In the genomic region with DNA sequence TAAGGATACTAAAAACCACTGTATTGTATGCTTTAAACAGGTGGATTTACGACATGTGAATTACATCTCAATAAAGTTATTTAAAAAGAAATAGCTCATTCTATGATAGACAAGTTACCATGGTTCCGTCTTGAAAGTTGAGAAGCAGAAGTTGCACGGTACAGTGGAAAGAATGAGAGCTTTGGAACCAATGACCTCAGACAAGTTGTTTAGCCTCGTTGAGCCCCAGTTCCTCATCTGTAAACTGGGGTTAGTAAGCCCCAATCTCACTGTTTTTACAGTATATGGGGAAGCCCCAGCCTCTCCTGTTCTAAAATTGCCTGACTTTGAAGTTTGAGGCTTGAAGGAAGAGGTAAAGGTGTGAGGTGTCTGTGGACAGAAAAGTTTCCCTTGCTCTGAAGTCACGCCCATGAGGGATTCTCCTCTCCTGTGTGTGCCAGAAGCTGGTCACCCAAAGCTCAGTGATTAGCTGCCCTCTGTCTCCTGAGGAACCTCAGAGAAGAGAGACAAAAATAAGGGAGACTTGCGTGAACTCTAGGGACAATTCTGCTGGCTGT, we compare ENCODE assay signal across 10 cellular contexts. TPM values are rescaled to one million over a fixed set of nuclear protein-coding genes. Genes with fewer than 3 reads are reported as not detected.
A peak's percentile ranks its signal among the peaks of the same experiment; 100 is the strongest.
DNase-seq lines count a peak whose midpoint lies in the region; ATAC-seq, FAIRE-seq and TF ChIP-seq lines count a peak whose summit lies in the region.
"Had no signal": no experiment of that assay in that cellular context is flagged by ENCODE, and none has a peak within 500 bp of the region (broad histone marks: within the 10 kb centered on the region; RNA-seq: fewer than 3 reads in every experiment).

No MANE protein-coding gene starts in this region.

- H3K18ac ChIP-seq in neuronal stem cell (ENCODE audit: low read length) = peak overlapping the region; percentile 4

- peak; percentile 66 for DNase-seq in activated effector memory CD4-positive, alpha-beta T cell treated with anti-CD3 and anti-CD28 coated beads, Interleukin-2, amount 50 U/mL, for 16 hours
- no peak for DNase-seq in activated effector memory CD4-positive, alpha-beta T cell treated with Interleukin-2 at 50 U/mL for 16 hours
- DNase-seq in activated B cell treated with CpG ODN at 0.5 μM for 24 hours (no peak), neuronal stem cell (ENCODE audit: low spot score) (no peak), HTR-8/SVneo (ENCODE audit: insufficient read length, low spot score) (no peak), HT-29 (ENCODE audit: low spot score) (no peak), foreskin fibroblast (no peak)
- DNase-seq: heart left ventricle had no signal

- H3K27ac Mint-ChIP-seq in activated B cell treated with CpG ODN at 0.5 μM for 24 hours = peak overlapping the region; percentile 97

- no peaks in the 10 kb centered on the region for H3K9me3 Mint-ChIP-seq in activated B cell treated with CpG ODN at 0.5 μM for 24 hours

- intact Hi-C loops in activated B cell treated with CpG ODN at 0.5 μM for 24 hours (cut with micrococcal nuclease) = loop anchor here (1.0 to 10.0 kb wide), 12 partner anchors 8 to 601 kb away; a partner anchor contains a TSS

- no peak overlapping the region for H2BK120ac ChIP-seq in neuronal stem cell (ENCODE audit: low read depth, low read length)

- H4K8ac ChIP-seq in neuronal stem cell (ENCODE audit: low read depth, low read length) = no peak overlapping the region

- peaks cover 83% of the 10 kb centered on the region for H3K4me1 Mint-ChIP-seq in activated B cell treated with CpG ODN at 0.5 μM for 24 hours

- POLR2A ChIA-PET in activated B cell treated with CpG ODN at 0.5 μM for 24 hours (lab: Charles Lee) = interaction anchor here (0.7 to 5.5 kb wide), 12 partner anchors 8 to 597 kb away, joined by 3 to 50 read pairs (median 12); a partner anchor contains a TSS

- H2BK5ac ChIP-seq in neuronal stem cell (ENCODE audit: low read length) = no peak overlapping the region

- H3K14ac ChIP-seq in neuronal stem cell (ENCODE audit: low read length) = no peak overlapping the region

- ATAC-seq in HG03108 (IDR thresholded peaks at IDR 0.05; ENCODE audit: unreplicated experiment) (peak; percentile 83), activated B cell treated with CpG ODN at 0.5 μM for 24 hours (ENCODE audit: low read depth) (peak; percentile 82)

- H3K4me3 Mint-ChIP-seq in activated B cell treated with CpG ODN at 0.5 μM for 24 hours = peak overlapping the region; percentile 77

- H3K27ac ChIP-seq in neuronal stem cell (replicated peaks; ENCODE audit: low read length) = no peak overlapping the region
- H3K27ac ChIP-seq: heart left ventricle, SJSA1 had no signal

- no peaks in the 10 kb centered on the region for H3K79me1 ChIP-seq in neuronal stem cell (ENCODE audit: low read depth, low read length)

- H3K27me3 Mint-ChIP-seq in activated B cell treated with CpG ODN at 0.5 μM for 24 hours = no peaks in the 10 kb centered on the region

- H3K4ac ChIP-seq in neuronal stem cell (ENCODE audit: low read length) = no peak overlapping the region

- peaks cover 0 to 3% (median 0%) of the 10 kb centered on the region in 3 experiments for H3K27me3 ChIP-seq in neuronal stem cell (ENCODE audit: control insufficient read depth in 3 of 3, insufficient read depth in 3 of 3, low read depth in 1 of 3, low read length in 3 of 3)
- H3K27me3 ChIP-seq: heart left ventricle, SJSA1 had no signal

- H3K23ac ChIP-seq in neuronal stem cell (ENCODE audit: low read depth, low read length, poor library complexity) = no peak overlapping the region

- CTCF ChIA-PET in activated B cell treated with CpG ODN at 0.5 μM for 24 hours (lab: Charles Lee) = interaction anchor here (0.9 to 12.3 kb wide), 13 partner anchors 9 to 551 kb away, joined by 3 to 346 read pairs (median 4); a partner anchor contains a TSS

- no peak for FAIRE-seq in HTR-8/SVneo (lab: Jason Lieb, UNC)

- no CpG with 5 or more reads among the region's 6 CpGs for WGBS in neuronal stem cell (ENCODE audit: extremely low coverage in 2 of 2, insufficient read length in 2 of 2, insufficient replicate concordance in 1 of 2), 2 donors

- peak overlapping the region; percentile 13 for H2BK15ac ChIP-seq in neuronal stem cell (ENCODE audit: low read length)

- no peak overlapping the region for H4K91ac ChIP-seq in neuronal stem cell (ENCODE audit: low read depth, low read length, poor library complexity)

- H3K4me2 ChIP-seq in neuronal stem cell (ENCODE audit: insufficient read depth, low read length, poor library complexity, severe bottlenecking) = no peak overlapping the region

- TF ChIP-seq CTCF in activated B cell treated with CpG ODN at 0.5 μM for 24 hours (IDR thresholded peaks at IDR 0.05) (no peak), foreskin fibroblast (IDR thresholded peaks at IDR 0.05; ENCODE audit: low read depth, low read length) (no peak)

- H3K4me3 ChIP-seq in neuronal stem cell (ENCODE audit: low read length in 2 of 2) = no peak overlapping the region
- no peak overlapping the region for H3K4me3 ChIP-seq in foreskin fibroblast (ENCODE audit: low read depth in 1 of 2, low read length in 2 of 2)
- H3K4me3 ChIP-seq: heart left ventricle, SJSA1 had no signal

- H3K36me3 Mint-ChIP-seq in activated B cell treated with CpG ODN at 0.5 μM for 24 hours (ENCODE audit: low read depth) = no peaks in the 10 kb centered on the region

- H3K36me3 ChIP-seq in neuronal stem cell (replicated peaks in 1 of 2; ENCODE audit: control insufficient read depth in 2 of 2, insufficient read depth in 2 of 2, low read length in 2 of 2) = no peaks in the 10 kb centered on the region
- H3K36me3 ChIP-seq: SJSA1 had no signal

- H2AK5ac ChIP-seq in neuronal stem cell (ENCODE audit: low read depth, low read length) = no peak overlapping the region

- no peak overlapping the region for H2AFZ ChIP-seq in neuronal stem cell (ENCODE audit: low read length)

- no peaks in the 10 kb centered on the region for H3K9me3 ChIP-seq in neuronal stem cell (replicated peaks in 1 of 2; ENCODE audit: control insufficient read depth in 2 of 2, insufficient read depth in 1 of 2, low read depth in 1 of 2, low read length in 2 of 2)
- H3K9me3 ChIP-seq: heart left ventricle, SJSA1 had no signal

- no peak overlapping the region for H2BK12ac ChIP-seq in neuronal stem cell (ENCODE audit: low read length)

- H3K4me1 ChIP-seq in neuronal stem cell (ENCODE audit: control insufficient read depth in 2 of 2, insufficient read depth in 1 of 2, low read depth in 1 of 2, low read length in 2 of 2) = peaks cover 17 to 27% of the 10 kb centered on the region in 2 donors
- H3K4me1 ChIP-seq: SJSA1 had no signal

- H3K9ac ChIP-seq in neuronal stem cell (ENCODE audit: low read depth, low read length, poor library complexity) = no peak overlapping the region

RNA-seq across cellular contexts. Expression of a gene that starts 10.0 kb away (rescaled TPM):
- total RNA-seq in activated B cell treated with CpG ODN at 0.5 μM for 24 hours = 4.0 and 4.6 TPM in 2 replicates
- 0.67 TPM for polyA plus RNA-seq in neuronal stem cell (2013, experiment 1 of 2)
- polyA plus RNA-seq in neuronal stem cell (2013, experiment 2 of 2) = 0.71 TPM
- total RNA-seq in HT-29 (2014; rRNA removed; shearing (Covaris generic)) = 0.28 and 0.86 TPM in 2 replicates

RNA-seq across cellular contexts. Expression of a gene that starts 32.9 kb away (rescaled TPM):
- total RNA-seq in activated B cell treated with CpG ODN at 0.5 μM for 24 hours = 11.9 and 15.4 TPM in 2 replicates
- 9.6 TPM for polyA plus RNA-seq in neuronal stem cell (2013, experiment 1 of 2)
- 9.2 TPM for polyA plus RNA-seq in neuronal stem cell (2013, experiment 2 of 2)
- 7.0 and 8.8 TPM in 2 replicates for total RNA-seq in HT-29 (2014; rRNA removed; shearing (Covaris generic))

RNA-seq across cellular contexts. Expression of a gene that starts 36.3 kb away (rescaled TPM):
- 51.3 and 52.5 TPM in 2 replicates for total RNA-seq in activated B cell treated with CpG ODN at 0.5 μM for 24 hours
- 43.9 TPM for polyA plus RNA-seq in neuronal stem cell (2013, experiment 1 of 2)
- 44.3 TPM for polyA plus RNA-seq in neuronal stem cell (2013, experiment 2 of 2)
- 63.5 and 71.3 TPM in 2 replicates for total RNA-seq in HT-29 (2014; rRNA removed; shearing (Covaris generic))
